8 cellular contexts compared by ENCODE assay signal in genomic region chr4:86593726-86594558, GRCh38. TPM values are rescaled to one million over a fixed set of nuclear protein-coding genes. Genes with fewer than 3 reads are reported as not detected.
DNase-seq lines count a peak whose midpoint lies in the region; ATAC-seq lines count a peak whose summit lies in the region.

Gene PTPN13, plus strand, starts transcription at chr4:86594315. Its CDS starts 40,942 bp downstream, at chr4:86635257.

- H3K4me3 ChIP-seq in mesodermal cell (ENCODE audit: extremely low read depth, insufficient read depth, low read length, poor library complexity, severe bottlenecking) = peak within 1 kb of the TSS; percentile 88

- peak within 1 kb of the TSS; percentile 96 for H3K27ac ChIP-seq in mesodermal cell (ENCODE audit: low read depth, low read length, severe bottlenecking)

- H3K36me3 ChIP-seq in mesodermal cell (ENCODE audit: control insufficient read depth, insufficient read depth, low read length) = no peaks in the 10 kb centered on the region

- H3K9me3 ChIP-seq in mesodermal cell (ENCODE audit: control insufficient read depth, low read length) = no peaks in the 10 kb centered on the region

- peaks cover 18% of the 10 kb centered on the region for H3K4me1 ChIP-seq in mesodermal cell (ENCODE audit: control insufficient read depth, insufficient read depth, low read length, poor library complexity, severe bottlenecking)

- WGBS in mesodermal cell (ENCODE audit: insufficient coverage in 2 of 2), 2 experiments = 0 to 1% methylated on average over 18 to 35 of the region's 59 CpGs

- ATAC-seq in GM19372 (IDR thresholded peaks at IDR 0.05; ENCODE audit: low read depth, unreplicated experiment) (peak; percentile 99), HG03469 (IDR thresholded peaks at IDR 0.05; ENCODE audit: unreplicated experiment) (peak; percentile 96)

- DNase-seq in C1 segment of cervical spinal cord (lab: John Stamatoyannopoulos, UW) (peak; percentile 68 to 99 (median 96)), NCI-H82 treated with DMSO at 0.1 percent for 48 hours (lab: John Stamatoyannopoulos, UW; ENCODE audit: unreplicated experiment) (peak; percentile 90), epidermal melanocyte (ENCODE audit: insufficient read length, low spot score) (peak; percentile 88)
- peak; percentile 49 for DNase-seq in activated CD8-positive, alpha-beta memory T cell treated with anti-CD3 and anti-CD28 coated beads, Interleukin-2, amount 50 U/mL, for 4 hours
- peak; percentile 4 for DNase-seq in stimulated activated CD8-positive, alpha-beta memory T cell treated with anti-CD3 and anti-CD28 coated beads, Interleukin-15, amount 100 ng/mL, for 1 hour (ENCODE audit: low read depth)

RNA-seq across cellular contexts. Expression of gene PTPN13, which starts in this region (rescaled TPM):
- 61.2 TPM for polyA plus RNA-seq in mesodermal cell (2013, experiment 1 of 2)
- polyA plus RNA-seq in mesodermal cell (2013, experiment 2 of 2) = 65.1 TPM

Comparison
In these comparisons a context has a peak if more than half of its experiments do, and no peak if none do; other contexts are left out.
1. Peak in every context shown above with its lines: DNase-seq, ATAC-seq, H3K4me3 ChIP-seq and H3K27ac ChIP-seq.
2. DNase-seq: peak in every context shown above with its lines; median percentile 96 in C1 segment of cervical spinal cord; 90 in NCI-H82 treated with DMSO at 0.1 percent for 48 hours; 88 in epidermal melanocyte; 49 in activated CD8-positive, alpha-beta memory T cell treated with anti-CD3 and anti-CD28 coated beads, Interleukin-2, amount 50 U/mL, for 4 hours; 4 in stimulated activated CD8-positive, alpha-beta memory T cell treated with anti-CD3 and anti-CD28 coated beads, Interleukin-15, amount 100 ng/mL, for 1 hour.